In genomic region chr1:40161125-40161887, GRCh38 we compare ENCODE assay signal across 8 cellular contexts. TPM values are rescaled to one million over a fixed set of nuclear protein-coding genes. Genes with fewer than 3 reads are reported as not detected.
A peak's percentile ranks its signal among the peaks of the same experiment; 100 is the strongest.
DNase-seq lines count a peak whose midpoint lies in the region; ATAC-seq, FAIRE-seq and TF ChIP-seq lines count a peak whose summit lies in the region.

Gene RLF (plus strand): TSS chr1:40161387. CDS start chr1:40161400, 13 bp downstream.

- peaks cover 0 to 8% of the 10 kb centered on the region in 2 donors for H3K4me1 ChIP-seq in kidney (ENCODE audit: control insufficient read depth in 1 of 2, insufficient read depth in 1 of 2, low read depth in 1 of 2, low read length in 2 of 2)

- ATAC-seq in HG03378 (IDR thresholded peaks at IDR 0.05; ENCODE audit: unreplicated experiment) = peak; percentile 61

- H3K27ac ChIP-seq in kidney (ENCODE audit: low read depth in 2 of 2, low read length in 2 of 2) = peak within 1 kb of the TSS; percentile 89 to 96

- TF ChIP-seq CTCF in AG10803 (conservative IDR thresholded peaks at IDR 0.05; ENCODE audit: low read length) = no peak
- no peak for TF ChIP-seq CTCF in kidney (IDR thresholded peaks at IDR 0.05; ENCODE audit: borderline replicate concordance, extremely low read depth, insufficient read depth)

- no peaks in the 10 kb centered on the region for H3K36me3 ChIP-seq in kidney (ENCODE audit: control insufficient read depth in 1 of 2, insufficient read depth in 2 of 2, low read length in 2 of 2)

- DNase-seq in AG10803 (ENCODE audit: low read depth) (peak; percentile 93), NCI-H510A (lab: John Stamatoyannopoulos, UW) (peak; percentile 99), cerebellar nuclear complex (lab: John Stamatoyannopoulos, UW) (peak; percentile 56 to 75), kidney (peak; percentile 98)
- peak; percentile 95 for DNase-seq in activated CD4-positive, CD25-positive, alpha-beta regulatory T cell treated with anti-CD3 and anti-CD28 coated beads, Interleukin-2, amount 50 U/mL, for 72 hours
- DNase-seq in stimulated activated CD4-positive, alpha-beta T cell treated with anti-CD3 and anti-CD28 coated beads, Interleukin-15, amount 100 ng/mL, for 1 hour (ENCODE audit: low read depth in 1 of 2, low spot score in 1 of 2) = peak; percentile 88 to 95

- H3K9ac ChIP-seq in kidney (ENCODE audit: low read length in 2 of 2) = peak within 1 kb of the TSS; percentile 87 to 95

- intact Hi-C loops in kidney (cut with DNase I) = no loop called here

- no peak for FAIRE-seq in kidney (lab: Jason Lieb, UNC)

- H3K4me3 ChIP-seq in AG10803 (ENCODE audit: low read length) (peak within 1 kb of the TSS; percentile 94), kidney (ENCODE audit: low read length in 2 of 2) (peak within 1 kb of the TSS; percentile 81 to 98)

- H3K9me3 ChIP-seq in kidney (ENCODE audit: control insufficient read depth in 1 of 2, low read length in 2 of 2) = no peaks in the 10 kb centered on the region

- peak; percentile 95 for TF ChIP-seq POLR2A in GM19099 (IDR thresholded peaks at IDR 0.05; ENCODE audit: extremely low read depth, insufficient read length, low read depth)

RNA-seq across cellular contexts. Expression of gene RLF, which starts in this region (rescaled TPM):
- 15.8 TPM for total RNA-seq in kidney
- polyA plus RNA-seq in kidney (ENCODE audit: insufficient read depth, low read depth, low replicate concordance) = 3.5 TPM

Comparison
In these comparisons a context has a peak if more than half of its experiments do, and no peak if none do; other contexts are left out.
1. Peak in every context shown above with its lines: DNase-seq, ATAC-seq, H3K4me3 ChIP-seq and H3K27ac ChIP-seq.